16 cellular contexts compared by ENCODE assay signal in genomic region chr14:74981833-74982232, GRCh38. TPM values are rescaled to one million over a fixed set of nuclear protein-coding genes. Genes with fewer than 3 reads are reported as not detected.
"Had no signal": no experiment of that assay in that cellular context is flagged by ENCODE, and none has a peak within 500 bp of the region (broad histone marks: within the 10 kb centered on the region; RNA-seq: fewer than 3 reads in every experiment).

No MANE protein-coding gene starts in this region.

- H3K4me3 Mint-ChIP-seq: activated CD4-positive, alpha-beta memory T cell treated with anti-CD3 and anti-CD28 coated beads, Interleukin-2, amount 10 ng/mL, durations not matched to agents 7 days and 5 days; activated CD4-positive, alpha-beta T cell treated with anti-CD3 and anti-CD28 coated beads for 36 hours; activated naive CD4-positive, alpha-beta T cell treated with anti-CD3 and anti-CD28 coated beads, Interleukin-2, amount 10 ng/mL, durations not matched to agents 7 days and 5 days; natural killer cell treated with Interleukin-12 subunit alpha and Interleukin-12 subunit beta and Interleukin-15 and Interleukin-18, amount 100 ng/mL, for 72 hours; stimulated activated memory B cell treated with anti-CD40 and anti-IgM and Interleukin-4, amounts not matched to agents 10 μg/mL and 1 μg/mL and 100 μg/mL, for 72 hours had no signal

- H3K4me3 ChIP-seq: body of pancreas, ovary, upper lobe of left lung had no signal

- H3K27me3 Mint-ChIP-seq: activated CD4-positive, alpha-beta memory T cell treated with anti-CD3 and anti-CD28 coated beads, Interleukin-2, amount 10 ng/mL, durations not matched to agents 7 days and 5 days; activated CD4-positive, alpha-beta T cell treated with anti-CD3 and anti-CD28 coated beads for 36 hours; natural killer cell treated with Interleukin-12 subunit alpha and Interleukin-12 subunit beta and Interleukin-15 and Interleukin-18, amount 100 ng/mL, for 72 hours; stimulated activated memory B cell treated with anti-CD40 and anti-IgM and Interleukin-4, amounts not matched to agents 10 μg/mL and 1 μg/mL and 100 μg/mL, for 72 hours had no signal

- DNase-seq: activated CD4-positive, alpha-beta memory T cell treated with anti-CD3 and anti-CD28 coated beads, Interleukin-2, amount 10 ng/mL, durations not matched to agents 7 days and 5 days; activated CD4-positive, alpha-beta T cell treated with anti-CD3 and anti-CD28 coated beads for 36 hours; activated CD8-positive, alpha-beta memory T cell treated with anti-CD3 and anti-CD28 coated beads, Interleukin-2, amount 50 U/mL, for 4 hours; activated naive CD4-positive, alpha-beta T cell treated with anti-CD3 and anti-CD28 coated beads, Interleukin-2, amount 10 ng/mL, durations not matched to agents 7 days and 5 days; body of pancreas; central memory CD4-positive, alpha-beta T cell; effector memory CD4-positive, alpha-beta T cell; erythroblast; hypothalamus; left colon; ovary; small intestine; upper lobe of left lung; WERI-Rb-1 had no signal

- H3K4me1 Mint-ChIP-seq: activated CD4-positive, alpha-beta memory T cell treated with anti-CD3 and anti-CD28 coated beads, Interleukin-2, amount 10 ng/mL, durations not matched to agents 7 days and 5 days; activated CD4-positive, alpha-beta T cell treated with anti-CD3 and anti-CD28 coated beads for 36 hours; activated naive CD4-positive, alpha-beta T cell treated with anti-CD3 and anti-CD28 coated beads, Interleukin-2, amount 10 ng/mL, durations not matched to agents 7 days and 5 days had no signal

- H3K27me3 ChIP-seq: body of pancreas, ovary, upper lobe of left lung had no signal

- ATAC-seq: activated CD4-positive, alpha-beta T cell treated with anti-CD3 and anti-CD28 coated beads for 36 hours; body of pancreas; left colon; natural killer cell treated with Interleukin-12 subunit alpha and Interleukin-12 subunit beta and Interleukin-15 and Interleukin-18, amount 100 ng/mL, for 72 hours; stimulated activated memory B cell treated with anti-CD40 and anti-IgM and Interleukin-4, amounts not matched to agents 10 μg/mL and 1 μg/mL and 100 μg/mL, for 72 hours had no signal

- FAIRE-seq: small intestine had no signal

- H3K36me3 Mint-ChIP-seq: activated naive CD4-positive, alpha-beta T cell treated with anti-CD3 and anti-CD28 coated beads, Interleukin-2, amount 10 ng/mL, durations not matched to agents 7 days and 5 days; natural killer cell treated with Interleukin-12 subunit alpha and Interleukin-12 subunit beta and Interleukin-15 and Interleukin-18, amount 100 ng/mL, for 72 hours; stimulated activated memory B cell treated with anti-CD40 and anti-IgM and Interleukin-4, amounts not matched to agents 10 μg/mL and 1 μg/mL and 100 μg/mL, for 72 hours had no signal

- H3K4me1 ChIP-seq: body of pancreas had no signal

- H3K9me3 Mint-ChIP-seq: activated CD4-positive, alpha-beta memory T cell treated with anti-CD3 and anti-CD28 coated beads, Interleukin-2, amount 10 ng/mL, durations not matched to agents 7 days and 5 days; activated naive CD4-positive, alpha-beta T cell treated with anti-CD3 and anti-CD28 coated beads, Interleukin-2, amount 10 ng/mL, durations not matched to agents 7 days and 5 days; natural killer cell treated with Interleukin-12 subunit alpha and Interleukin-12 subunit beta and Interleukin-15 and Interleukin-18, amount 100 ng/mL, for 72 hours; stimulated activated memory B cell treated with anti-CD40 and anti-IgM and Interleukin-4, amounts not matched to agents 10 μg/mL and 1 μg/mL and 100 μg/mL, for 72 hours had no signal

- H3K36me3 ChIP-seq: ovary, upper lobe of left lung, WERI-Rb-1 had no signal

- H3K9me3 ChIP-seq: body of pancreas, ovary, upper lobe of left lung had no signal

- H3K27ac Mint-ChIP-seq: activated CD4-positive, alpha-beta memory T cell treated with anti-CD3 and anti-CD28 coated beads, Interleukin-2, amount 10 ng/mL, durations not matched to agents 7 days and 5 days; activated CD4-positive, alpha-beta T cell treated with anti-CD3 and anti-CD28 coated beads for 36 hours; activated naive CD4-positive, alpha-beta T cell treated with anti-CD3 and anti-CD28 coated beads, Interleukin-2, amount 10 ng/mL, durations not matched to agents 7 days and 5 days; natural killer cell treated with Interleukin-12 subunit alpha and Interleukin-12 subunit beta and Interleukin-15 and Interleukin-18, amount 100 ng/mL, for 72 hours; stimulated activated memory B cell treated with anti-CD40 and anti-IgM and Interleukin-4, amounts not matched to agents 10 μg/mL and 1 μg/mL and 100 μg/mL, for 72 hours had no signal

- H3K27ac ChIP-seq: body of pancreas, ovary had no signal

RNA-seq across cellular contexts. Expression of gene PGF, which starts 26.4 kb away (rescaled TPM):
- total RNA-seq: natural killer cell treated with Interleukin-12 subunit alpha and Interleukin-12 subunit beta and Interleukin-15 and Interleukin-18, amount 100 ng/mL, for 72 hours had no signal
